ENCODE assay signal across 9 cellular contexts in the genomic region with DNA sequence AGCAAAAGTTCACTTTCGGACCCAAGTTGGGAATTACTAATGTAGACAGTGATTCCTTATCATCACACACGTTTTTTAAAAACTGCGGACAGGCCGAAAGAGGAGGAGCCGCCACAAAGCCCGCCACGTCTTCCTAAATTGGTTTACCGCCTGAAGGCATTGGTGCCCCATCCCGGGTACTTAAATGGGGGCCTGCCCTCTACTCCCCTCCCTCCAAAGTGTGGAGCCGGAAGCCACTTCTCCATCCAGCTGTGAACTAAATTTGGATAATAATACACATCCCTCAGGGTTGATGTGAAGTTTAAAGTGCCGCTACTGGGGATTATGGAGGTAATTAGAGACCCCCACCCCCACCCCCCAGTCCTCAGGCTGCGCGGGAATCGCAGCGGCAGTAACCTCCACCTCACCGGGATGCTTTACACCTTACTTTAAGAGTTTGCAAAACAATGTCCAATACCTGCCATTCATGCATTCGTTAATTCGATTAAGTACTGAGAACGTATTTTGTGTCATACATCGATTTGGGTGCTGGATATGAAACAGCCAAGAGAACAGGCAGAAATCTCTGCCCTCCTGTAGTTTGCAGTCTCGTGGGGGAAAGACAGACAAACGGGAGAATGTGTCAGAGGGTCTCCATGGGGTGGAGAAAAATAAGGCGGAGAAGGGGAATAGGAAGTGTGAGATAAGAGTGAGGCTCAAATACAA. TPM values are rescaled to one million over a fixed set of nuclear protein-coding genes. Genes with fewer than 3 reads are reported as not detected.
DNase-seq lines count a peak whose midpoint lies in the region; ATAC-seq and TF ChIP-seq lines count a peak whose summit lies in the region.
"Had no signal": no experiment of that assay in that cellular context is flagged by ENCODE, and none has a peak within 500 bp of the region (broad histone marks: within the 10 kb centered on the region; RNA-seq: fewer than 3 reads in every experiment).

No MANE protein-coding gene starts in this region.

- H3K4me1 ChIP-seq in PC-9 (replicated peaks; ENCODE audit: insufficient read depth), result peaks cover 21% of the 10 kb centered on the region
- peaks cover 0 to 3% of the 10 kb centered on the region in 2 donors for H3K4me1 ChIP-seq in esophagus (ENCODE audit: control insufficient read depth in 2 of 2, insufficient read depth in 2 of 2, low read length in 1 of 2)
- peaks cover 9% of the 10 kb centered on the region for H3K4me1 ChIP-seq in prostate gland (replicated peaks)

- peak overlapping the region; percentile 90 for H3K4me3 ChIP-seq in GM12864 (ENCODE audit: low read depth, low read length)
- H3K4me3 ChIP-seq in PC-9, result peak overlapping the region; percentile 96
- peak overlapping the region; percentile 76 to 90 for H3K4me3 ChIP-seq in esophagus (ENCODE audit: low read depth in 1 of 2, low read length in 2 of 2)
- peak overlapping the region; percentile 76 to 77 for H3K4me3 ChIP-seq in prostate gland

- DNase-seq in GM12864 (ENCODE audit: low read depth) (no peak), PC-9 (no peak), prostate gland (ENCODE audit: low spot score) (no peak), NCI-H2107 (lab: John Stamatoyannopoulos, UW) (no peak), SKM-1 (lab: John Stamatoyannopoulos, UW; ENCODE audit: unreplicated experiment) (no peak), NCI-H1092 treated with DMSO at 0.1 percent for 48 hours (lab: John Stamatoyannopoulos, UW) (no peak)

- peak overlapping the region; percentile 99 for H2AFZ ChIP-seq in PC-9

- WGBS in esophagus, 2 donors, result 37 to 42% methylated on average over 23 of the region's 23 CpGs
- 35% methylated on average over 23 of the region's 23 CpGs for WGBS in prostate gland

- H3K4me2 ChIP-seq in PC-9, result peak overlapping the region; percentile 90

- H3K27ac ChIP-seq in PC-9 (no peak overlapping the region), esophagus (ENCODE audit: low read depth in 2 of 2, low read length in 1 of 2) (peak overlapping the region in 1 of 2 donors; percentile 90), prostate gland (peak overlapping the region in 1 of 2 donors; percentile 79)

- H4K20me1 ChIP-seq in PC-9 (ENCODE audit: insufficient read depth), result peaks cover 30% of the 10 kb centered on the region

- H3K27me3 ChIP-seq in PC-9 (ENCODE audit: insufficient read depth, low read depth) (no peaks in the 10 kb centered on the region), esophagus (ENCODE audit: control insufficient read depth in 1 of 2, insufficient read depth in 2 of 2, low read length in 2 of 2) (no peaks in the 10 kb centered on the region), prostate gland (replicated peaks; ENCODE audit: insufficient read depth) (no peaks in the 10 kb centered on the region)

- H3K9me3 ChIP-seq in PC-9 (ENCODE audit: insufficient read depth, low read depth), result no peaks in the 10 kb centered on the region
- H3K9me3 ChIP-seq in esophagus (ENCODE audit: control insufficient read depth in 2 of 2, insufficient read depth in 1 of 2, low read depth in 1 of 2, low read length in 1 of 2), result no peaks in the 10 kb centered on the region
- no peaks in the 10 kb centered on the region for H3K9me3 ChIP-seq in prostate gland

- peaks cover 37% of the 10 kb centered on the region for H3K79me2 ChIP-seq in PC-9 (ENCODE audit: low read depth)

- 0 out of 2 replicates have a peak, but pooled peaks cover 3% of the 10 kb centered on the region for H3F3A ChIP-seq in PC-9 (ENCODE audit: insufficient read depth, low read depth)

- no peaks in the 10 kb centered on the region for H3K9me2 ChIP-seq in PC-9 (ENCODE audit: insufficient read depth)

- POLR2A ChIA-PET in PC-9 (lab: Charles Lee; ENCODE audit: unreplicated experiment), result interaction anchor here (0.5 kb wide), 1 partner anchor 209 kb away, joined by 4 read pairs; no protein-coding TSS in a partner anchor

- CTCF ChIA-PET in PC-9 (lab: Charles Lee), result no interaction called here

- ATAC-seq in HG03354 (IDR thresholded peaks at IDR 0.05; ENCODE audit: poor library complexity, severe bottlenecking, unreplicated experiment), result no peak

- H3K36me3 ChIP-seq in PC-9 (ENCODE audit: low read depth) (no peaks in the 10 kb centered on the region; the same call in 1 of the 2 replicates), esophagus (ENCODE audit: control insufficient read depth in 2 of 2, insufficient read depth in 2 of 2, low read length in 1 of 2) (no peaks in the 10 kb centered on the region), prostate gland (no peaks in the 10 kb centered on the region)

- no peak for TF ChIP-seq POLR2A in prostate gland (IDR thresholded peaks at IDR 0.05)

- intact Hi-C loops in PC-9 (cut with micrococcal nuclease; ENCODE audit: unreplicated experiment) (no loop called here), prostate gland (cut with DNase I) (no loop called here)

- no TSS peak for BruUV-seq in PC-9 (replicated peaks; lab: Mats Ljungman, UMichigan)

- TF ChIP-seq CTCF in GM12864 (IDR thresholded peaks at IDR 0.05; ENCODE audit: low read depth, low read length, missing control alignments) (no peak), PC-9 (conservative IDR thresholded peaks at IDR 0.05) (no peak), prostate gland (IDR thresholded peaks at IDR 0.05) (no peak)

RNA-seq across cellular contexts. Expression of a gene that starts 1.0 kb away (rescaled TPM):
- total RNA-seq in PC-9 (2021) (223 and 294 TPM in 2 replicates), prostate gland (100 to 1,000 TPM; 189 to 191 TPM)
- polyA plus RNA-seq in esophagus, result 100 to 1,000 TPM; 210 to 233 TPM

RNA-seq across cellular contexts. Expression of a gene that starts 47.2 kb away (rescaled TPM):
- total RNA-seq in PC-9 (2021) (not detected in 2 replicates), prostate gland (not detected)
- under 1 TPM; 0.04 to 0.20 TPM for polyA plus RNA-seq in esophagus
- total RNA-seq: mesenteric fat pad had no signal

RNA-seq across cellular contexts. Expression of a gene that starts 52.2 kb away (rescaled TPM):
- total RNA-seq in PC-9 (2021) (not detected in 2 replicates), prostate gland (not detected)
- under 1 TPM; 0.02 to 0.18 TPM for polyA plus RNA-seq in esophagus
- total RNA-seq: mesenteric fat pad had no signal
